ENCODE assay signal across 8 cellular contexts in genomic region chr6:90295854-90296345, GRCh38. TPM values are rescaled to one million over a fixed set of nuclear protein-coding genes. Genes with fewer than 3 reads are reported as not detected.
DNase-seq lines count a peak whose midpoint lies in the region; ATAC-seq and TF ChIP-seq lines count a peak whose summit lies in the region.

No MANE protein-coding gene starts in this region.

- intact Hi-C loops in head of caudate nucleus (cut with DNase I), result loop anchor here (2.0 to 10.0 kb wide), 4 partner anchors 79 to 353 kb away; no protein-coding TSS in a partner anchor
- intact Hi-C loops in transverse colon (cut with DNase I; ENCODE audit: low total_unique reads), result loop anchor here (5.0 kb wide), 1 partner anchor 79 kb away; no protein-coding TSS in a partner anchor

- TF ChIP-seq POLR2A in transverse colon (IDR thresholded peaks at IDR 0.05), result peak; percentile 32

- H3K27me3 ChIP-seq in SJCRH30, result no peaks in the 10 kb centered on the region
- peaks cover 67% of the 10 kb centered on the region for H3K27me3 ChIP-seq in transverse colon

- H3K4me1 Mint-ChIP-seq in activated naive CD8-positive, alpha-beta T cell (ENCODE audit: low read depth), result peaks cover 54% of the 10 kb centered on the region

- H3K4me1 ChIP-seq in SJCRH30 (no peaks in the 10 kb centered on the region), transverse colon (peaks cover 0 to 19% (median 12%) of the 10 kb centered on the region in 4 donors)

- peak; percentile 51 for ATAC-seq in GM18909 (IDR thresholded peaks at IDR 0.05; ENCODE audit: poor library complexity, unreplicated experiment)
- peak; percentile 67 for ATAC-seq in omental fat pad (ENCODE audit: low FRiP score)

- peak overlapping the region; percentile 96 for H3K4me3 Mint-ChIP-seq in activated naive CD8-positive, alpha-beta T cell

- in situ Hi-C loops in transverse colon (cut with MboI; ENCODE audit: low pct_ligation_motif_present in 1 of 4, low pct_unique_long_range_greater_than_20kb in 1 of 4, low sequenced_read_pairs in 3 of 4), result loop anchor here in 2 of 4 donors (25.0 kb wide), 1 partner anchor 334 kb away; no protein-coding TSS in a partner anchor

- no peaks in the 10 kb centered on the region for H3K27me3 Mint-ChIP-seq in activated naive CD8-positive, alpha-beta T cell

- TF ChIP-seq EP300 in transverse colon (IDR thresholded peaks at IDR 0.05; ENCODE audit: low read depth), result no peak

- H3K27ac ChIP-seq in SJCRH30 (peak overlapping the region; percentile 45), transverse colon (peak overlapping the region; percentile 79 to 83 (median 82))

- H3K4me3 ChIP-seq in SJCRH30, result peak overlapping the region; percentile 64
- peak overlapping the region; percentile 59 to 89 (median 69) for H3K4me3 ChIP-seq in transverse colon

- peak; percentile 21 for DNase-seq in A172 (ENCODE audit: low spot score)
- peak; percentile 62 for DNase-seq in HT1080 (ENCODE audit: low read depth)
- DNase-seq in SJCRH30, result peak; percentile 76 to 80
- DNase-seq in head of caudate nucleus, result peak; percentile 48 to 89 (median 75)
- DNase-seq in omental fat pad (ENCODE audit: low spot score), result peak; percentile 35
- peak; percentile 67 for DNase-seq in transverse colon

- WGBS in transverse colon (ENCODE audit: low coverage in 1 of 2), 2 donors, result 2% methylated on average over 43 of the region's 59 CpGs; no CpG with 5 or more reads in 1 of the 2 donors

- TF ChIP-seq CTCF in omental fat pad (IDR thresholded peaks at IDR 0.05) (no peak), transverse colon (IDR thresholded peaks at IDR 0.05) (no peak)

- H3K36me3 Mint-ChIP-seq in activated naive CD8-positive, alpha-beta T cell, result peaks cover 15% of the 10 kb centered on the region

- H3K9me3 Mint-ChIP-seq in activated naive CD8-positive, alpha-beta T cell (ENCODE audit: low read depth), result no peaks in the 10 kb centered on the region

- peak overlapping the region; percentile 99 for H3K27ac Mint-ChIP-seq in activated naive CD8-positive, alpha-beta T cell

- H3K9me3 ChIP-seq in SJCRH30 (replicated peaks) (no peaks in the 10 kb centered on the region), transverse colon (no peaks in the 10 kb centered on the region)

- H3K36me3 ChIP-seq in SJCRH30, result no peaks in the 10 kb centered on the region
- H3K36me3 ChIP-seq in transverse colon, result no peaks in the 10 kb centered on the region

RNA-seq across cellular contexts. Expression of gene BACH2, which starts 0.7 kb away (rescaled TPM):
- total RNA-seq in A172 (2014; rRNA removed; shearing (Covaris generic)), result 0.03 and 0.65 TPM in 2 replicates
- total RNA-seq in HT1080 (2014; rRNA removed; shearing (Covaris generic)), result 0.30 and 0.87 TPM in 2 replicates
- 0.14 and 0.17 TPM in 2 replicates for polyA plus RNA-seq in HT1080 (2015; cell fraction: cytosol; rRNA removed)
- 0.15 and 0.59 TPM in 2 replicates for polyA plus RNA-seq in HT1080 (2015; cell fraction: nucleus; rRNA removed)
- 3.8 and 4.1 TPM in 2 replicates for total RNA-seq in SJCRH30 (2014; rRNA removed; shearing (Covaris generic))
- 1 to 10 TPM; 4.0 to 9.4 (median 7.0) TPM for total RNA-seq in omental fat pad
- 1 to 10 TPM in 3 of 4 donors, under 1 TPM in 1; 0.20 to 7.5 (median 2.4) TPM for total RNA-seq in transverse colon

Comparison
In these comparisons a context has a peak if more than half of its experiments do, and no peak if none do; other contexts are left out.
1. Peak in every context shown above with its lines: DNase-seq, ATAC-seq, H3K4me3 ChIP-seq and H3K27ac ChIP-seq.
2. DNase-seq: peak in every context shown above with its lines; median percentile 78 in SJCRH30; 75 in head of caudate nucleus; 67 in transverse colon; 62 in HT1080; 35 in omental fat pad; 21 in A172.